8 cellular contexts compared by ENCODE assay signal in the genomic region with DNA sequence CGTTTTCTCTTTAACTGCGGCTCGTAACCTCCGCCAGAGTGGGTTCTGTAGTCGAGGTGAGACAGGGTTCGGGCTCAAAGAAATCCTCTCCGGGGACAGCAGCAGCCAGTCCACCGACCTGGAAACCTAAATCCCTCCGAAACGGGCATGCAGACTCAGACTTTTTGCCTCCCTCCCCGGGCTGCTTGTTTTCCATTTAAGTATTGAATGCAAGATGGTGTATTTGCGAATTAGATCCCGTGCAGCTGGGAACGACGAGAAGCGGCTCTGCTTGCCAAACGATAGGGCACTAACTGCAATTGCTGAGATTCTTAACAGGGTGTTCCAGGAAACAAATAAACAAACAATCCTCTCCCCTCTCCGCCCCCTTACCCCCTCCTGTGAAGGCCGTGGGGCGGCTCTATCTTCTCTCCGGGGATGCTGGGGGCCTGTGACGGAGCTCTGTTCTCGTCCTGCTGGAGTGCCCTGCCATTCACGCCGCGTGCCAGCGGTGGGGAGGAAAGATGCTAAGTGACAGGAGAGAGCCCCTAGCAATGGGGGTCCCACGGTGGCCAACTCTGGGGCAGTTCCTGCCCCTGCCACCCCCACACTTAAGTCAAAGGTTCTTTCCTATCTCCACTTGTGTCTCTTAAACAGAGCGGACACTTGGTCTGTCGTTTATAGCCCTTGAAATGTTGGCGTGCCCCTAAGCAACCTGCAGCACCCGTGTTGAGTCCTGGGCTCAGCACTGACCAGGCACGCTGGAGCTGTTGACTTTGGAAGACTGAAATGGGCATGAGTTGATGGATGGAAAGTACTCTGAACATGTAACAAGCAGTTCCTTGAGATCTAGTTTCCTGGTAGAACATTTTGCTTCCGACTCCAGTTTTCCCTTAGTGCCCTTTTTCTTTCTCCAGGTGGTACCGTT. TPM values are rescaled to one million over a fixed set of nuclear protein-coding genes. Genes with fewer than 3 reads are reported as not detected.
DNase-seq lines count a peak whose midpoint lies in the region; ATAC-seq and TF ChIP-seq lines count a peak whose summit lies in the region.

No MANE protein-coding gene starts in this region.

- peak overlapping the region; percentile 64 for H3K9ac ChIP-seq in PC-3 (ENCODE audit: low read length)
- H3K9ac ChIP-seq in mucosa of stomach (ENCODE audit: low read length) = peak overlapping the region; percentile 16

- H3K79me2 ChIP-seq in PC-3 (ENCODE audit: low read length) = peaks cover 36% of the 10 kb centered on the region

- H3F3A ChIP-seq in PC-3 (ENCODE audit: low read length, unreplicated experiment) = no peaks in the 10 kb centered on the region

- H3K27me3 ChIP-seq in PC-3 (ENCODE audit: low read length) (no peaks in the 10 kb centered on the region; the same call in 1 of the 2 replicates), mucosa of stomach (ENCODE audit: control insufficient read depth, insufficient read depth, low read length) (peaks cover 12% of the 10 kb centered on the region), aorta (ENCODE audit: control insufficient read depth in 1 of 2, insufficient read depth in 2 of 2, low read length in 1 of 2) (no peaks in the 10 kb centered on the region)

- WGBS in aorta, 2 donors = 2 to 3% methylated on average over 35 of the region's 35 CpGs

- TF ChIP-seq CTCF in PC-3 (conservative IDR thresholded peaks at IDR 0.05; ENCODE audit: low read depth, low read length) = no peak

- BruUV-seq in PC-3 (replicated peaks; lab: Mats Ljungman, UMichigan) = no TSS peak

- peaks cover 17% of the 10 kb centered on the region for H3K4me1 ChIP-seq in PC-3 (ENCODE audit: insufficient read depth, low read length)
- H3K4me1 ChIP-seq in mucosa of stomach (ENCODE audit: control insufficient read depth, insufficient read depth, low read length) = peaks cover 16% of the 10 kb centered on the region
- H3K4me1 ChIP-seq in aorta (ENCODE audit: control insufficient read depth in 1 of 2, insufficient read depth in 2 of 2, low read length in 2 of 2) = no peaks in the 10 kb centered on the region

- intact Hi-C loops in PC-3 (cut with micrococcal nuclease) (loop anchor here (1.0 to 10.0 kb wide), 5 partner anchors 125 to 675 kb away; a partner anchor contains a TSS), aorta (cut with DNase I) (loop anchor here (1.0 to 5.0 kb wide), 3 partner anchors 127 to 173 kb away; no protein-coding TSS in a partner anchor)

- CTCF ChIA-PET in PC-3 (lab: Charles Lee) = no interaction called here

- 0 out of 2 replicates have a peak, but pooled peaks cover 12% of the 10 kb centered on the region for H4K20me1 ChIP-seq in PC-3 (ENCODE audit: low read length)

- H3K4me3 ChIP-seq in PC-3 (ENCODE audit: low read length) = peak overlapping the region; percentile 73
- H3K4me3 ChIP-seq in mucosa of stomach (ENCODE audit: low read length) = peak overlapping the region; percentile 39
- H3K4me3 ChIP-seq in aorta (ENCODE audit: low read length in 2 of 2) = peak overlapping the region; percentile 33 to 87

- H3K27ac ChIP-seq in PC-3 (ENCODE audit: low read length) (peak overlapping the region; percentile 56), aorta (ENCODE audit: low read depth in 1 of 2, low read length in 2 of 2) (peak overlapping the region; percentile 79 to 87)

- H3K9me2 ChIP-seq in PC-3 (replicated peaks; ENCODE audit: low read length) = no peaks in the 10 kb centered on the region

- DNase-seq in NCI-H510A treated with DMSO at 0.1 percent for 48 hours (lab: John Stamatoyannopoulos, UW) = peak; percentile 64
- no peak for DNase-seq in NCI-H510A (lab: John Stamatoyannopoulos, UW)
- DNase-seq in PC-3 = no peak
- peak; percentile 65 for DNase-seq in ecto neural progenitor cell (ENCODE audit: low spot score)
- DNase-seq in aorta = peak in 1 of 2 donors; percentile 83

- peak overlapping the region; percentile 86 for H3K4me2 ChIP-seq in PC-3 (ENCODE audit: low read length)

- H3K36me3 ChIP-seq in PC-3 (ENCODE audit: low read depth, low read length) = peaks cover 3% of the 10 kb centered on the region; the same call in 1 of the 2 replicates
- no peaks in the 10 kb centered on the region for H3K36me3 ChIP-seq in mucosa of stomach (ENCODE audit: control insufficient read depth, insufficient read depth, low read length)
- peaks cover 0 to 1% of the 10 kb centered on the region in 2 donors for H3K36me3 ChIP-seq in aorta (ENCODE audit: control insufficient read depth in 1 of 2, insufficient read depth in 2 of 2, low read length in 1 of 2)

- ATAC-seq in PC-3 (no peak), aorta (ENCODE audit: low FRiP score) (peak; percentile 23), HG02763 (IDR thresholded peaks at IDR 0.05; ENCODE audit: unreplicated experiment) (no peak), GM19455 (IDR thresholded peaks at IDR 0.05; ENCODE audit: unreplicated experiment) (no peak)

- H3K9me3 ChIP-seq in PC-3 (ENCODE audit: low read length) = no peaks in the 10 kb centered on the region
- no peaks in the 10 kb centered on the region for H3K9me3 ChIP-seq in mucosa of stomach (ENCODE audit: control insufficient read depth, low read length)
- H3K9me3 ChIP-seq in aorta (ENCODE audit: control insufficient read depth, low read length) = no peaks in the 10 kb centered on the region

- H2AFZ ChIP-seq in PC-3 (ENCODE audit: low read length) = peak overlapping the region; percentile 93

- POLR2A ChIA-PET in PC-3 (lab: Charles Lee; ENCODE audit: unreplicated experiment) = interaction anchor here (0.6 kb wide), 2 partner anchors 329 to 1689 kb away, joined by 3 to 4 read pairs; no protein-coding TSS in a partner anchor

RNA-seq across cellular contexts. Expression of a gene that starts 1.3 kb away (rescaled TPM):
- 41.4 and 60.6 TPM in 2 replicates for total RNA-seq in PC-3 (2014; rRNA removed)
- 10 to 100 TPM; 25.5 to 34.0 TPM for total RNA-seq in aorta
- 1 to 10 TPM; 7.6 to 8.7 TPM for polyA plus RNA-seq in aorta

Comparison
In these comparisons a context has a peak if more than half of its experiments do, and no peak if none do; other contexts are left out.
1. DNase-seq: peak in NCI-H510A treated with DMSO at 0.1 percent for 48 hours (single experiment) and ecto neural progenitor cell (single experiment); none in NCI-H510A (single experiment) and PC-3 (single experiment).
2. Peak in every context shown above with its lines, with median percentiles within 50 percentile points of each other: H3K4me3 ChIP-seq.